Comparison of ENCODE assay signal across 1 cellular context in genomic region chr7:21507627-21508343, GRCh38.
A peak's percentile ranks its signal among the peaks of the same experiment; 100 is the strongest.
TF ChIP-seq lines count a peak whose summit lies in the region.

No MANE protein-coding gene starts in this region.

TF ChIP-seq in A549, 52 proteins besides CTCF, POLR2A, EP300 and RAD21 (continued from another document):
- TF ChIP-seq SMC3 (IDR thresholded peaks at IDR 0.05) (peak; percentile 10; the same call in 1 of the 3 replicates), HES2 (IDR thresholded peaks at IDR 0.05) (no peak), CHD2 (IDR thresholded peaks at IDR 0.05; ENCODE audit: low read length, partially characterized antibody) (no peak)
